13 cellular contexts compared by ENCODE assay signal in genomic region chr10:122999347-122999746, GRCh38. TPM values are rescaled to one million over a fixed set of nuclear protein-coding genes. Genes with fewer than 3 reads are reported as not detected.
DNase-seq lines count a peak whose midpoint lies in the region; ATAC-seq and TF ChIP-seq lines count a peak whose summit lies in the region.
"Had no signal": no experiment of that assay in that cellular context is flagged by ENCODE, and none has a peak within 500 bp of the region (broad histone marks: within the 10 kb centered on the region; RNA-seq: fewer than 3 reads in every experiment).

No MANE protein-coding gene starts in this region.

- ATAC-seq in HG02852 (IDR thresholded peaks at IDR 0.05; ENCODE audit: unreplicated experiment): peak; percentile 51
- peak; percentile 31; the same call in 1 of the 3 replicates for ATAC-seq in RWPE2 (ENCODE audit: low read depth)
- peak; percentile 92 for ATAC-seq in left lobe of liver
- ATAC-seq in HG02798 (IDR thresholded peaks at IDR 0.05; ENCODE audit: poor library complexity, unreplicated experiment): no peak
- no peak for ATAC-seq in GM18505 (IDR thresholded peaks at IDR 0.05; ENCODE audit: unreplicated experiment)
- ATAC-seq: HCT116 had no signal

- H3K4me3 ChIP-seq in RWPE2 (ENCODE audit: severe bottlenecking): no peak overlapping the region
- H3K4me3 ChIP-seq: smooth muscle cell had no signal

- H3K9me3 ChIP-seq in RWPE2 (ENCODE audit: severe bottlenecking): no peaks in the 10 kb centered on the region

- DNase-seq in NCI-H1417 (lab: John Stamatoyannopoulos, UW) (peak in 2 of 3 experiments; percentile 3 to 46), NCI-H1417 treated with DMSO at 0.1 percent for 48 hours (lab: John Stamatoyannopoulos, UW) (no peak), RWPE2 (ENCODE audit: low spot score) (no peak), left lobe of liver (ENCODE audit: low spot score) (no peak), dedifferentiated amniotic fluid mesenchymal stem cell (ENCODE audit: extremely low spot score) (no peak)
- DNase-seq: activated T-cell treated with anti-CD3 and anti-CD28 coated beads, Interleukin-2, amount 50 U/mL, for 4 hours; Calu3; dermis blood vessel endothelial cell had no signal

- H3K4me1 ChIP-seq in RWPE2 (ENCODE audit: insufficient read depth, poor library complexity, severe bottlenecking): peaks cover 3% of the 10 kb centered on the region

- TF ChIP-seq CTCF in RWPE2 (IDR thresholded peaks at IDR 0.05; ENCODE audit: poor library complexity, severe bottlenecking): no peak

- no peak overlapping the region for H3K27ac ChIP-seq in RWPE2 (ENCODE audit: poor library complexity, severe bottlenecking)

- no peaks in the 10 kb centered on the region for H3K27me3 ChIP-seq in RWPE2 (ENCODE audit: insufficient read depth, poor library complexity, severe bottlenecking)

- H3K36me3 ChIP-seq in RWPE2 (ENCODE audit: low read depth): peaks cover 17% of the 10 kb centered on the region

- no peak for TF ChIP-seq POLR2A in GM18505 (IDR thresholded peaks at IDR 0.05; ENCODE audit: borderline replicate concordance, extremely low read depth, insufficient read depth, insufficient read length)

RNA-seq across cellular contexts. Expression of gene IKZF5, which starts 9.2 kb away (rescaled TPM):
- 12.7 TPM for total RNA-seq in left lobe of liver

RNA-seq across cellular contexts. Expression of gene ACADSB, which starts 9.5 kb away (rescaled TPM):
- 328 TPM for total RNA-seq in left lobe of liver

RNA-seq across cellular contexts. Expression of gene PSTK, which starts 19.1 kb away (rescaled TPM):
- total RNA-seq in left lobe of liver: 4.5 TPM

RNA-seq across cellular contexts. Expression of gene C10orf88, which starts 45.3 kb away (rescaled TPM):
- total RNA-seq in left lobe of liver: 1.9 TPM

Comparison
In these comparisons a context has a peak if more than half of its experiments do, and no peak if none do; other contexts are left out.
1. DNase-seq: peak in NCI-H1417 (2 of 3); none in NCI-H1417 treated with DMSO at 0.1 percent for 48 hours (single experiment), RWPE2 (single experiment), left lobe of liver (single experiment) and dedifferentiated amniotic fluid mesenchymal stem cell (single experiment).
2. ATAC-seq: peak in HG02852 (single experiment), RWPE2 (single experiment) and left lobe of liver (single experiment); none in HG02798 (single experiment) and GM18505 (single experiment).